ENCODE assay signal across 1 cellular context in the genomic region with DNA sequence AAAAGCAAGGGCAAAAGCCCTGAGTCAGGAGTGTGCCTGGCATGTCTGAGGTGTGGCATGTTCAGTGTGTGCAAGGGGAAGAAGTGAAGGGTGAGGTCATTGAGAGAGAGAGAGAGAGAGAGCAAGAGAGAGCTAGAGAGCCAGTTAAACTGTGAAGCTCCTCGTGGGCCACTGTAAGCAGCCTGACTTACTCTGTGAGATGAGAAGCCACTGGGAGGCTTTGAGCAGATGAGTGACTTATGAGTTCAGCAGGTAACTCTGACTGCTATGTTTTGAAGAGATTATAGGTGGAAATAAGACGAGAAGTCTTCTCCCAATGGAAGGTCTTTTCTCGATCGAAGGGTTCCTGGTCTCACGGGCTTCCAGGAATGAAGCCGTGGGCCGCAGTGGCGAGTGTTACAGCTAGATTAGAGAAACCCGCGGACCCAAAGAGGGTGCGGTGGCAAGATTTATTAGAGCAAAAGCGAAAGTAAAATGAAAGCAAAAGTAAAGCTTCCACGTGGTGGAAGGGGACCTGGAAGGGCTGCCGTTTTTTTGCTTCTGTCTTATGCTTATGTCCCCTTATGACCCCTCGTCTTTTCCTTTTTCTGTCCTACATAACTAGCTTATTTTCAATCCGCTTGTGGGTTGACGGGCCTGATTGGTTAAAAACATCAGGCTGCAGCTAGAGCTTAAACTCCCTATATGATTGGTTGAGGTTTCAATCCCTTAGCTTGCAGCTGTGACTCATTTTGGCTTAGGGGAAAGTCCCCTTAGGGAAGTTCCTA.
TF ChIP-seq lines count a peak whose summit lies in the region.

No MANE protein-coding gene starts in this region.

TF ChIP-seq in K562, 482 proteins besides CTCF, POLR2A, EP300 and RAD21 (continued from another document and continues in another):
- TF ChIP-seq ELK3 (CRISPR knock-in tag; IDR thresholded peaks at IDR 0.05) (no peak), GTF2A2 (tag; IDR thresholded peaks at IDR 0.05) (no peak), E2F3 (CRISPR knock-in tag; IDR thresholded peaks at IDR 0.05) (no peak), MNT (conservative IDR thresholded peaks at IDR 0.05) (peak; percentile 96 to 98), USF1 (CRISPR knock-in tag; IDR thresholded peaks at IDR 0.05) (no peak), SNIP1 (IDR thresholded peaks at IDR 0.05; ENCODE audit: low read depth) (0 out of 2 replicates have a peak, but pooled peaks have one; percentile 0), GATAD2A (IDR thresholded peaks at IDR 0.05) (peak; percentile 89), ZBTB12 (CRISPR knock-in tag; IDR thresholded peaks at IDR 0.05) (0 out of 2 replicates have a peak, but pooled peaks have one; percentile 26), RNF2 (IDR thresholded peaks at IDR 0.05) (peak; percentile 22; the same call in 1 of the 2 replicates), ZNF263 (CRISPR knock-in tag; IDR thresholded peaks at IDR 0.05; ENCODE audit: borderline replicate concordance) (no peak), PHF21A (IDR thresholded peaks at IDR 0.05; ENCODE audit: borderline replicate concordance, low read depth) (0 out of 2 replicates have a peak, but pooled peaks have one; percentile 36), RBM17 (IDR thresholded peaks at IDR 0.05; ENCODE audit: borderline replicate concordance, low read depth, low read length) (no peak), PTTG1 (tag; IDR thresholded peaks at IDR 0.05; ENCODE audit: low read depth) (no peak), ZBTB1 (CRISPR knock-in tag; IDR thresholded peaks at IDR 0.05; ENCODE audit: borderline replicate concordance, low read depth) (no peak), XRCC5 (IDR thresholded peaks at IDR 0.05; ENCODE audit: low read depth, low read length) (no peak), HBP1 (CRISPR knock-in tag; IDR thresholded peaks at IDR 0.05) (peak; percentile 68; the same call in 1 of the 2 replicates), ZNF224 (CRISPR knock-in tag; IDR thresholded peaks at IDR 0.05) (0 out of 2 replicates have a peak, but pooled peaks have one; percentile 7), NR2F6 (CRISPR knock-in tag; IDR thresholded peaks at IDR 0.05) (no peak), TCFL5 (CRISPR knock-in tag; conservative IDR thresholded peaks at IDR 0.05) (no peak), ARID3B (CRISPR knock-in tag; IDR thresholded peaks at IDR 0.05; ENCODE audit: borderline replicate concordance) (no peak), PTRF (tag; IDR thresholded peaks at IDR 0.05) (no peak), HDAC2 (IDR thresholded peaks at IDR 0.05) (peak; percentile 84; the same call in 1 of the 2 replicates), MAFG (tag; conservative IDR thresholded peaks at IDR 0.05) (peak; percentile 58), ZNF184 (CRISPR knock-in tag; IDR thresholded peaks at IDR 0.05) (no peak), TCF3 (CRISPR knock-in tag; IDR thresholded peaks at IDR 0.05) (peak; percentile 92), ZNF507 (tag; conservative IDR thresholded peaks at IDR 0.05) (no peak), ZNF444 (CRISPR knock-in tag; IDR thresholded peaks at IDR 0.05) (no peak), CREM (IDR thresholded peaks at IDR 0.05; ENCODE audit: low read depth) (no peak), ETV5 (CRISPR knock-in tag; IDR thresholded peaks at IDR 0.05; ENCODE audit: low read depth) (0 out of 2 replicates have a peak, but pooled peaks have one; percentile 39), ATF4 (CRISPR knock-in tag; IDR thresholded peaks at IDR 0.05) (no peak; the same call in 1 of the 2 replicates)
- TF ChIP-seq, protein P1, sequence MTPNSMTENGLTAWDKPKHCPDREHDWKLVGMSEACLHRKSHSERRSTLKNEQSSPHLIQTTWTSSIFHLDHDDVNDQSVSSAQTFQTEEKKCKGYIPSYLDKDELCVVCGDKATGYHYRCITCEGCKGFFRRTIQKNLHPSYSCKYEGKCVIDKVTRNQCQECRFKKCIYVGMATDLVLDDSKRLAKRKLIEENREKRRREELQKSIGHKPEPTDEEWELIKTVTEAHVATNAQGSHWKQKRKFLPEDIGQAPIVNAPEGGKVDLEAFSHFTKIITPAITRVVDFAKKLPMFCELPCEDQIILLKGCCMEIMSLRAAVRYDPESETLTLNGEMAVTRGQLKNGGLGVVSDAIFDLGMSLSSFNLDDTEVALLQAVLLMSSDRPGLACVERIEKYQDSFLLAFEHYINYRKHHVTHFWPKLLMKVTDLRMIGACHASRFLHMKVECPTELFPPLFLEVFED (CRISPR knock-in tag; conservative IDR thresholded peaks at IDR 0.05) = peak; percentile 87
- TF ChIP-seq, protein P2, sequence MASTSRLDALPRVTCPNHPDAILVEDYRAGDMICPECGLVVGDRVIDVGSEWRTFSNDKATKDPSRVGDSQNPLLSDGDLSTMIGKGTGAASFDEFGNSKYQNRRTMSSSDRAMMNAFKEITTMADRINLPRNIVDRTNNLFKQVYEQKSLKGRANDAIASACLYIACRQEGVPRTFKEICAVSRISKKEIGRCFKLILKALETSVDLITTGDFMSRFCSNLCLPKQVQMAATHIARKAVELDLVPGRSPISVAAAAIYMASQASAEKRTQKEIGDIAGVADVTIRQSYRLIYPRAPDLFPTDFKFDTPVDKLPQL (IDR thresholded peaks at IDR 0.05; ENCODE audit: extremely low read depth, insufficient read length) = no peak
- TF ChIP-seq, protein P3, sequence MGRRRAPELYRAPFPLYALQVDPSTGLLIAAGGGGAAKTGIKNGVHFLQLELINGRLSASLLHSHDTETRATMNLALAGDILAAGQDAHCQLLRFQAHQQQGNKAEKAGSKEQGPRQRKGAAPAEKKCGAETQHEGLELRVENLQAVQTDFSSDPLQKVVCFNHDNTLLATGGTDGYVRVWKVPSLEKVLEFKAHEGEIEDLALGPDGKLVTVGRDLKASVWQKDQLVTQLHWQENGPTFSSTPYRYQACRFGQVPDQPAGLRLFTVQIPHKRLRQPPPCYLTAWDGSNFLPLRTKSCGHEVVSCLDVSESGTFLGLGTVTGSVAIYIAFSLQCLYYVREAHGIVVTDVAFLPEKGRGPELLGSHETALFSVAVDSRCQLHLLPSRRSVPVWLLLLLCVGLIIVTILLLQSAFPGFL (CRISPR knock-in tag; IDR thresholded peaks at IDR 0.05) = no peak
- TF ChIP-seq, protein P4, sequence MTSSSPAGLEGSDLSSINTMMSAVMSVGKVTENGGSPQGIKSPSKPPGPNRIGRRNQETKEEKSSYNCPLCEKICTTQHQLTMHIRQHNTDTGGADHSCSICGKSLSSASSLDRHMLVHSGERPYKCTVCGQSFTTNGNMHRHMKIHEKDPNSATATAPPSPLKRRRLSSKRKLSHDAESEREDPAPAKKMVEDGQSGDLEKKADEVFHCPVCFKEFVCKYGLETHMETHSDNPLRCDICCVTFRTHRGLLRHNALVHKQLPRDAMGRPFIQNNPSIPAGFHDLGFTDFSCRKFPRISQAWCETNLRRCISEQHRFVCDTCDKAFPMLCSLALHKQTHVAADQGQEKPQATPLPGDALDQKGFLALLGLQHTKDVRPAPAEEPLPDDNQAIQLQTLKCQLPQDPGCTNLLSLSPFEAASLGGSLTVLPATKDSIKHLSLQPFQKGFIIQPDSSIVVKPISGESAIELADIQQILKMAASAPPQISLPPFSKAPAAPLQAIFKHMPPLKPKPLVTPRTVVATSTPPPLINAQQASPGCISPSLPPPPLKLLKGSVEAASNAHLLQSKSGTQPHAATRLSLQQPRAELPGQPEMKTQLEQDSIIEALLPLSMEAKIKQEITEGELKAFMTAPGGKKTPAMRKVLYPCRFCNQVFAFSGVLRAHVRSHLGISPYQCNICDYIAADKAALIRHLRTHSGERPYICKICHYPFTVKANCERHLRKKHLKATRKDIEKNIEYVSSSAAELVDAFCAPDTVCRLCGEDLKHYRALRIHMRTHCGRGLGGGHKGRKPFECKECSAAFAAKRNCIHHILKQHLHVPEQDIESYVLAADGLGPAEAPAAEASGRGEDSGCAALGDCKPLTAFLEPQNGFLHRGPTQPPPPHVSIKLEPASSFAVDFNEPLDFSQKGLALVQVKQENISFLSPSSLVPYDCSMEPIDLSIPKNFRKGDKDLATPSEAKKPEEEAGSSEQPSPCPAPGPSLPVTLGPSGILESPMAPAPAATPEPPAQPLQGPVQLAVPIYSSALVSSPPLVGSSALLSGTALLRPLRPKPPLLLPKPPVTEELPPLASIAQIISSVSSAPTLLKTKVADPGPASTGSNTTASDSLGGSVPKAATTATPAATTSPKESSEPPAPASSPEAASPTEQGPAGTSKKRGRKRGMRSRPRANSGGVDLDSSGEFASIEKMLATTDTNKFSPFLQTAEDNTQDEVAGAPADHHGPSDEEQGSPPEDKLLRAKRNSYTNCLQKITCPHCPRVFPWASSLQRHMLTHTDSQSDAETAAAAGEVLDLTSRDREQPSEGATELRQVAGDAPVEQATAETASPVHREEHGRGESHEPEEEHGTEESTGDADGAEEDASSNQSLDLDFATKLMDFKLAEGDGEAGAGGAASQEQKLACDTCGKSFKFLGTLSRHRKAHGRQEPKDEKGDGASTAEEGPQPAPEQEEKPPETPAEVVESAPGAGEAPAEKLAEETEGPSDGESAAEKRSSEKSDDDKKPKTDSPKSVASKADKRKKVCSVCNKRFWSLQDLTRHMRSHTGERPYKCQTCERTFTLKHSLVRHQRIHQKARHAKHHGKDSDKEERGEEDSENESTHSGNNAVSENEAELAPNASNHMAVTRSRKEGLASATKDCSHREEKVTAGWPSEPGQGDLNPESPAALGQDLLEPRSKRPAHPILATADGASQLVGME (CRISPR knock-in tag; IDR thresholded peaks at IDR 0.05) = no peak
- TF ChIP-seq, protein P5, sequence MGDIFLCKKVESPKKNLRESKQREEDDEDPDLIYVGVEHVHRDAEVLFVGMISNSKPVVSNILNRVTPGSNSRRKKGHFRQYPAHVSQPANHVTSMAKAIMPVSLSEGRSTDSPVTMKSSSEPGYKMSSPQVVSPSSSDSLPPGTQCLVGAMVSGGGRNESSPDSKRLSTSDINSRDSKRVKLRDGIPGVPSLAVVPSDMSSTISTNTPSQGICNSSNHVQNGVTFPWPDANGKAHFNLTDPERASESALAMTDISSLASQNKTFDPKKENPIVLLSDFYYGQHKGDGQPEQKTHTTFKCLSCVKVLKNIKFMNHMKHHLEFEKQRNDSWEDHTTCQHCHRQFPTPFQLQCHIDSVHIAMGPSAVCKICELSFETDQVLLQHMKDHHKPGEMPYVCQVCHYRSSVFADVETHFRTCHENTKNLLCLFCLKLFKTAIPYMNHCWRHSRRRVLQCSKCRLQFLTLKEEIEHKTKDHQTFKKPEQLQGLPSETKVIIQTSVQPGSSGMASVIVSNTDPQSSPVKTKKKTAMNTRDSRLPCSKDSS (IDR thresholded peaks at IDR 0.05; ENCODE audit: low read depth, partially characterized antibody) = no peak
